In genomic region chrX:57074458-57074857, GRCh38 we compare ENCODE assay signal across 8 cellular contexts.
"Had no signal": no experiment of that assay in that cellular context is flagged by ENCODE, and none has a peak within 500 bp of the region (broad histone marks: within the 10 kb centered on the region; RNA-seq: fewer than 3 reads in every experiment).

No MANE protein-coding gene starts in this region.

- H3K27ac ChIP-seq: KMS-11 had no signal

- ATAC-seq: GM23338 had no signal

- DNase-seq: H9, HCEC 1CT, KBM-7 had no signal

- FAIRE-seq: H1, H54, HTR-8/SVneo had no signal

- H3K4me3 ChIP-seq: GM23338 had no signal
